ENCODE assay signal across 15 cellular contexts in the genomic region with DNA sequence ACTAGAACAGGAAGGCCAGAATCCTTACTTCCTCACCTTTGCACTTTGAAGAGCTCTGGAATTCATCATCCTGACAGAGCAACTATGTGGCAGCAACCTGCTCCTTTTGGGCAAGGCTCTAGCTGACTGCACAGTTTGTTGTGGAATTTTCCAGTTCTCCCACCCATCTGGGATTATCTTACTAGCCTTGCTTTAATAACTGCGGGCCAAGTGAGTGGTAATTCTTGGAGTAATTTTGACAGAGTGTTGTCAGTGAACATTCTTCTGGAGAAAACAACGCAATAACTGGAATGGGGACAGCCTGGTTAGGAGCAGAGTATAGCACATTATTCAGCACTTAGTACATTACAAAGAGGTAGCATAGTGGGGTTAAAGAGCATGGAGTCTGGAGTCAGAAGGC.
DNase-seq lines count a peak whose midpoint lies in the region; ATAC-seq and TF ChIP-seq lines count a peak whose summit lies in the region.
"Had no signal": no experiment of that assay in that cellular context is flagged by ENCODE, and none has a peak within 500 bp of the region (broad histone marks: within the 10 kb centered on the region; RNA-seq: fewer than 3 reads in every experiment).

No MANE protein-coding gene starts in this region.

- no peak overlapping the region for H3K4me2 ChIP-seq in mammary epithelial cell (ENCODE audit: insufficient read depth, low read depth, low read length)

- in situ Hi-C loops in mammary epithelial cell (cut with MboI; ENCODE audit: low sequenced_read_pairs in 2 of 2), result no loop called here

- dilution Hi-C loops in mammary epithelial cell (cut with HindIII; ENCODE audit: low sequenced_read_pairs), result no loop called here

- no peaks in the 10 kb centered on the region for H3K79me2 ChIP-seq in mammary epithelial cell (ENCODE audit: insufficient read depth, low read length)

- H3K27me3 ChIP-seq in tibial artery, result no peaks in the 10 kb centered on the region
- no peaks in the 10 kb centered on the region for H3K27me3 ChIP-seq in mammary epithelial cell (ENCODE audit: insufficient read depth, low read length)
- H3K27me3 ChIP-seq: colonic mucosa had no signal

- no peaks in the 10 kb centered on the region for H3K36me3 ChIP-seq in mucosa of descending colon (ENCODE audit: low read depth)
- H3K36me3 ChIP-seq in tibial artery, result no peaks in the 10 kb centered on the region
- no peaks in the 10 kb centered on the region for H3K36me3 ChIP-seq in mammary epithelial cell (ENCODE audit: insufficient read depth, low read length)
- H3K36me3 ChIP-seq: colonic mucosa had no signal

- no TSS peak for BruUV-seq in mammary epithelial cell (replicated peaks; lab: Mats Ljungman, UMichigan)

- H3K4me3 ChIP-seq in mucosa of descending colon (no peak overlapping the region), tibial artery (no peak overlapping the region), mammary epithelial cell (replicated peaks in 1 of 3; ENCODE audit: insufficient read depth in 1 of 3, low read depth in 2 of 3, low read length in 3 of 3) (no peak overlapping the region)
- H3K4me3 ChIP-seq: colonic mucosa had no signal

- no peaks in the 10 kb centered on the region for H3K9me3 ChIP-seq in mucosa of descending colon
- no peaks in the 10 kb centered on the region for H3K9me3 ChIP-seq in tibial artery
- H3K9me3 ChIP-seq in mammary epithelial cell (replicated peaks; ENCODE audit: insufficient read depth, low read length), result no peaks in the 10 kb centered on the region
- H3K9me3 ChIP-seq: colonic mucosa had no signal

- CTCF ChIA-PET in mammary epithelial cell (lab: Charles Lee; ENCODE audit: low non-redundant PET), result no interaction called here

- ATAC-seq in mucosa of descending colon (peak; percentile 21), HG03439 (IDR thresholded peaks at IDR 0.05; ENCODE audit: unreplicated experiment) (no peak), left colon (no peak)
- ATAC-seq: HCT116 had no signal

- H2AFZ ChIP-seq in mammary epithelial cell (ENCODE audit: low read depth, low read length), result no peak overlapping the region

- H3K9ac ChIP-seq in mammary epithelial cell (ENCODE audit: insufficient read depth, low read length), result no peak overlapping the region

- H3K27ac ChIP-seq in tibial artery (peak overlapping the region; percentile 13 to 45), mammary epithelial cell (ENCODE audit: insufficient read depth, low read depth, low read length) (no peak overlapping the region)
- H3K27ac ChIP-seq: colonic mucosa had no signal

- peak; percentile 32 for DNase-seq in M059J (ENCODE audit: low read depth)
- DNase-seq in fibroblast of the conjunctiva (ENCODE audit: low read depth), result peak; percentile 52
- DNase-seq in mucosa of descending colon, result peak in 1 of 3 donors; percentile 2
- DNase-seq in tibial artery, result peak; percentile 66 to 69
- no peak for DNase-seq in DMS 273 (lab: John Stamatoyannopoulos, UW; ENCODE audit: unreplicated experiment)
- DNase-seq in mammary epithelial cell, result no peak
- no peak for DNase-seq in left colon
- DNase-seq: colonic mucosa, kidney glomerular epithelial cell, NCI-H1436 treated with DMSO at 0.1 percent for 48 hours, SHP77, substantia nigra, T-helper 9 cell had no signal

- H3K4me1 ChIP-seq in mucosa of descending colon (ENCODE audit: low read depth), result no peaks in the 10 kb centered on the region
- H3K4me1 ChIP-seq in tibial artery, result peaks cover 5 to 57% (median 25%) of the 10 kb centered on the region in 4 donors
- H3K4me1 ChIP-seq in mammary epithelial cell (ENCODE audit: insufficient read depth, low read length), result no peaks in the 10 kb centered on the region
- H3K4me1 ChIP-seq: colonic mucosa had no signal

- TF ChIP-seq CTCF in mucosa of descending colon (IDR thresholded peaks at IDR 0.05) (no peak), tibial artery (IDR thresholded peaks at IDR 0.05) (no peak), mammary epithelial cell (conservative IDR thresholded peaks at IDR 0.05 in 1 of 2, IDR thresholded peaks at IDR 0.05 in 1 of 2; ENCODE audit: extremely low read depth in 1 of 2, insufficient read depth in 1 of 2, low read depth in 1 of 2, low read length in 2 of 2) (no peak)

- no peaks in the 10 kb centered on the region for H4K20me1 ChIP-seq in mammary epithelial cell (ENCODE audit: insufficient read depth, low read length)

- WGBS in mammary epithelial cell (ENCODE audit: low coverage, missing lambda C conversion rate), result 6% methylated on average over 2 of the region's 2 CpGs

- intact Hi-C loops in mucosa of descending colon (cut with DNase I, micrococcal nuclease), result no loop called here
- intact Hi-C loops in tibial artery (cut with DNase I; ENCODE audit: low total_unique reads), result no loop called here
- intact Hi-C loops in mammary epithelial cell (cut with micrococcal nuclease), result no loop called here
- intact Hi-C loops in left colon (cut with DNase I, micrococcal nuclease), result no loop called here

Comparison
In these comparisons a context has a peak if more than half of its experiments do, and no peak if none do; other contexts are left out.
1. DNase-seq: peak in M059J (single experiment), fibroblast of the conjunctiva (single experiment) and tibial artery (2 of 2); none in DMS 273 (single experiment), mammary epithelial cell (single experiment) and left colon (0 of 2).